38 cellular contexts compared by ENCODE assay signal in genomic region chr2:198282061-198282460, GRCh38.
"Had no signal": no experiment of that assay in that cellular context is flagged by ENCODE, and none has a peak within 500 bp of the region (broad histone marks: within the 10 kb centered on the region; RNA-seq: fewer than 3 reads in every experiment).

No MANE protein-coding gene starts in this region.

- H3K4me3 ChIP-seq: adrenal gland, body of pancreas, breast epithelium had no signal

- H3K36me3 Mint-ChIP-seq: activated CD4-positive, alpha-beta memory T cell treated with anti-CD3 and anti-CD28 coated beads for 36 hours; activated naive CD4-positive, alpha-beta T cell treated with anti-CD3 and anti-CD28 coated beads, Interleukin-2, amount 50 U/mL, for 72 hours; activated naive CD8-positive, alpha-beta T cell treated with anti-CD3 and anti-CD28 coated beads for 36 hours had no signal

- H3K27me3 ChIP-seq: adrenal gland, body of pancreas, brain microvascular endothelial cell had no signal

- H3K27ac ChIP-seq: adrenal gland, body of pancreas, brain microvascular endothelial cell, breast epithelium, VCaP had no signal

- H3K27ac Mint-ChIP-seq: activated B cell treated with CpG ODN at 0.5 μM for 24 hours; activated CD4-positive, alpha-beta memory T cell treated with anti-CD3 and anti-CD28 coated beads for 36 hours; activated CD4-positive, alpha-beta T cell treated with anti-CD3 and anti-CD28 coated beads, Interleukin-2, amount 10 ng/mL, durations not matched to agents 24 days and 14 days; activated CD8-positive, alpha-beta T cell treated with anti-CD3 and anti-CD28 coated beads for 36 hours; activated naive CD4-positive, alpha-beta T cell treated with anti-CD3 and anti-CD28 coated beads for 36 hours; activated naive CD4-positive, alpha-beta T cell treated with anti-CD3 and anti-CD28 coated beads, Interleukin-2, amount 50 U/mL, for 72 hours; activated naive CD8-positive, alpha-beta T cell treated with anti-CD3 and anti-CD28 coated beads for 36 hours; activated T-cell treated with anti-CD3 and anti-CD28 coated beads, Interleukin-2, amount 50 U/mL, for 72 hours; activated T-helper 1 cell treated with anti-CD3 and anti-CD28 coated beads, Interleukin-12 subunit alpha, Interleukin-12 subunit beta, Interleukin-2, Interleukin-4 antibody, amounts not matched to agents 30 ng/mL and 10 ng/mL and 1 ng/mL, durations not matched to agents 14 hours and 24 hours and 36 hours; activated T-helper 17 cell treated with anti-CD3 and anti-CD28 coated beads, Interleukin-2, amount 50 U/mL, for 72 hours; T-helper 1 cell treated with Interleukin-12 subunit alpha and Interleukin-12 subunit beta and Interleukin-4 antibody, amounts not matched to agents 30 μg/mL and 1 μg/mL, for 36 hours; T-helper 2 cell treated with Interferon-gamma antibody and Interleukin-4, amounts not matched to agents 5 μg/mL and 100 μg/mL, for 36 hours had no signal

- FAIRE-seq: astrocyte, TTC549 had no signal

- ATAC-seq: activated CD8-positive, alpha-beta T cell treated with anti-CD3 and anti-CD28 coated beads for 36 hours; activated naive CD4-positive, alpha-beta T cell treated with anti-CD3 and anti-CD28 coated beads, Interleukin-2, amount 50 U/mL, for 72 hours; activated T-cell treated with anti-CD3 and anti-CD28 coated beads, Interleukin-2, amount 50 U/mL, for 4 hours; activated T-cell treated with anti-CD3 and anti-CD28 coated beads, Interleukin-2, amount 50 U/mL, for 72 hours; activated T-helper 17 cell treated with anti-CD3 and anti-CD28 coated beads, Interleukin-2, amount 50 U/mL, for 72 hours; body of pancreas had no signal

- DNase-seq: activated B cell treated with CpG ODN at 0.5 μM for 24 hours; activated CD4-positive, alpha-beta memory T cell treated with anti-CD3 and anti-CD28 coated beads for 36 hours; activated CD4-positive, alpha-beta T cell treated with anti-CD3 and anti-CD28 coated beads for 4 hours; activated CD4-positive, alpha-beta T cell treated with anti-CD3 and anti-CD28 coated beads, Interleukin-2, amount 10 ng/mL, durations not matched to agents 24 days and 14 days; activated CD4-positive, alpha-beta T cell treated with anti-CD3 and anti-CD28 coated beads, Interleukin-2, amount 50 U/mL, for 1 hour; activated CD4-positive, alpha-beta T cell treated with anti-CD3 and anti-CD28 coated beads, Interleukin-2, amount 50 U/mL, for 4 hours; activated CD4-positive, CD25-positive, alpha-beta regulatory T cell treated with anti-CD3 and anti-CD28 coated beads, Interleukin-2, amount 50 U/mL, for 72 hours; activated CD8-positive, alpha-beta memory T cell treated with anti-CD3 and anti-CD28 coated beads, Interleukin-2, amount 50 U/mL, for 4 hours; activated CD8-positive, alpha-beta T cell treated with anti-CD3 and anti-CD28 coated beads for 36 hours; activated effector memory CD4-positive, alpha-beta T cell treated with anti-CD3 and anti-CD28 coated beads, Interleukin-2, amount 50 U/mL, for 16 hours; activated gamma-delta T cell treated with Interleukin-2 at 50 U/mL for 16 hours; activated naive CD4-positive, alpha-beta T cell; activated naive CD4-positive, alpha-beta T cell treated with anti-CD3 and anti-CD28 coated beads for 36 hours; activated naive CD4-positive, alpha-beta T cell treated with anti-CD3 and anti-CD28 coated beads, Interleukin-2, amount 50 U/mL, for 16 hours; activated naive CD8-positive, alpha-beta T cell treated with anti-CD3 and anti-CD28 coated beads for 36 hours; activated T-cell treated with anti-CD3 and anti-CD28 coated beads for 4 hours; activated T-cell treated with anti-CD3 and anti-CD28 coated beads, Interleukin-2, amount 50 U/mL, for 1 hour; activated T-cell treated with anti-CD3 and anti-CD28 coated beads, Interleukin-2, amount 50 U/mL, for 4 hours; activated T-cell treated with anti-CD3 and anti-CD28 coated beads, Interleukin-2, amount 50 U/mL, for 72 hours; adrenal gland; amniotic stem cell; aorta; body of pancreas; brain microvascular endothelial cell; SW 1271; T-helper 1 cell; T-helper 2 cell; T-helper 9 cell had no signal

- H3K9me3 Mint-ChIP-seq: activated B cell treated with CpG ODN at 0.5 μM for 24 hours; activated CD4-positive, alpha-beta memory T cell treated with anti-CD3 and anti-CD28 coated beads for 36 hours; activated CD4-positive, alpha-beta T cell treated with anti-CD3 and anti-CD28 coated beads, Interleukin-2, amount 10 ng/mL, durations not matched to agents 24 days and 14 days; activated CD8-positive, alpha-beta T cell treated with anti-CD3 and anti-CD28 coated beads for 36 hours; activated naive CD4-positive, alpha-beta T cell treated with anti-CD3 and anti-CD28 coated beads for 36 hours; activated naive CD4-positive, alpha-beta T cell treated with anti-CD3 and anti-CD28 coated beads, Interleukin-2, amount 50 U/mL, for 72 hours; activated naive CD8-positive, alpha-beta T cell treated with anti-CD3 and anti-CD28 coated beads for 36 hours; activated T-cell treated with anti-CD3 and anti-CD28 coated beads, Interleukin-2, amount 50 U/mL, for 4 hours; activated T-cell treated with anti-CD3 and anti-CD28 coated beads, Interleukin-2, amount 50 U/mL, for 72 hours; activated T-helper 1 cell treated with anti-CD3 and anti-CD28 coated beads, Interleukin-12 subunit alpha, Interleukin-12 subunit beta, Interleukin-2, Interleukin-4 antibody, amounts not matched to agents 30 ng/mL and 10 ng/mL and 1 ng/mL, durations not matched to agents 14 hours and 24 hours and 36 hours; activated T-helper 17 cell treated with anti-CD3 and anti-CD28 coated beads, Interleukin-2, amount 50 U/mL, for 72 hours; central memory CD8-positive, alpha-beta T cell; T-helper 1 cell treated with Interleukin-12 subunit alpha and Interleukin-12 subunit beta and Interleukin-4 antibody, amounts not matched to agents 30 μg/mL and 1 μg/mL, for 36 hours; T-helper 2 cell treated with Interferon-gamma antibody and Interleukin-4, amounts not matched to agents 5 μg/mL and 100 μg/mL, for 36 hours had no signal

- H3K4me3 Mint-ChIP-seq: activated B cell treated with CpG ODN at 0.5 μM for 24 hours; activated CD4-positive, alpha-beta memory T cell treated with anti-CD3 and anti-CD28 coated beads for 36 hours; activated CD4-positive, alpha-beta T cell treated with anti-CD3 and anti-CD28 coated beads, Interleukin-2, amount 10 ng/mL, durations not matched to agents 24 days and 14 days; activated CD8-positive, alpha-beta T cell treated with anti-CD3 and anti-CD28 coated beads for 36 hours; activated naive CD4-positive, alpha-beta T cell treated with anti-CD3 and anti-CD28 coated beads for 36 hours; activated naive CD8-positive, alpha-beta T cell treated with anti-CD3 and anti-CD28 coated beads for 36 hours; activated T-cell treated with anti-CD3 and anti-CD28 coated beads, Interleukin-2, amount 50 U/mL, for 4 hours; activated T-cell treated with anti-CD3 and anti-CD28 coated beads, Interleukin-2, amount 50 U/mL, for 72 hours; activated T-helper 1 cell treated with anti-CD3 and anti-CD28 coated beads, Interleukin-12 subunit alpha, Interleukin-12 subunit beta, Interleukin-2, Interleukin-4 antibody, amounts not matched to agents 30 ng/mL and 10 ng/mL and 1 ng/mL, durations not matched to agents 14 hours and 24 hours and 36 hours; activated T-helper 17 cell treated with anti-CD3 and anti-CD28 coated beads, Interleukin-2, amount 50 U/mL, for 72 hours; central memory CD8-positive, alpha-beta T cell; T-helper 1 cell treated with Interleukin-12 subunit alpha and Interleukin-12 subunit beta and Interleukin-4 antibody, amounts not matched to agents 30 μg/mL and 1 μg/mL, for 36 hours; T-helper 2 cell treated with Interferon-gamma antibody and Interleukin-4, amounts not matched to agents 5 μg/mL and 100 μg/mL, for 36 hours had no signal

- H3K4me1 Mint-ChIP-seq: activated B cell treated with CpG ODN at 0.5 μM for 24 hours; activated CD4-positive, alpha-beta T cell treated with anti-CD3 and anti-CD28 coated beads, Interleukin-2, amount 10 ng/mL, durations not matched to agents 24 days and 14 days; activated naive CD8-positive, alpha-beta T cell treated with anti-CD3 and anti-CD28 coated beads for 36 hours; activated T-helper 17 cell treated with anti-CD3 and anti-CD28 coated beads, Interleukin-2, amount 50 U/mL, for 72 hours; central memory CD8-positive, alpha-beta T cell had no signal

- H3K9me3 ChIP-seq: adrenal gland, body of pancreas, breast epithelium had no signal

- H3K4me1 ChIP-seq: adrenal gland, body of pancreas, breast epithelium had no signal

- H3K36me3 ChIP-seq: adrenal gland, brain microvascular endothelial cell, breast epithelium had no signal
